In genomic region chr1:174726167-174726879, GRCh38 we compare ENCODE assay signal across 8 cellular contexts.
A peak's percentile ranks its signal among the peaks of the same experiment; 100 is the strongest.
DNase-seq lines count a peak whose midpoint lies in the region; ATAC-seq and TF ChIP-seq lines count a peak whose summit lies in the region.

No MANE protein-coding gene starts in this region.

- no peaks in the 10 kb centered on the region for H3K27me3 Mint-ChIP-seq in nephron (ENCODE audit: low read depth)

- no peak overlapping the region for H3K27ac ChIP-seq in brain microvascular endothelial cell
- no peak overlapping the region for H3K27ac ChIP-seq in uterus

- H3K4me3 ChIP-seq in LNCaP clone FGC (ENCODE audit: low read depth, low read length) (no peak overlapping the region), brain microvascular endothelial cell (ENCODE audit: low read depth, low read length) (no peak overlapping the region), uterus (no peak overlapping the region)

- DNase-seq in ELR (ENCODE audit: low read depth) (peak; percentile 59), LNCaP clone FGC (ENCODE audit: low read depth) (no peak), brain microvascular endothelial cell (no peak), uterus (no peak), NCI-H524 treated with DMSO at 0.1 percent for 48 hours (lab: John Stamatoyannopoulos, UW) (no peak), activated gamma-delta T cell treated with Interleukin-2 at 50 U/mL for 16 hours (no peak)

- no peak overlapping the region for H3K4me3 Mint-ChIP-seq in nephron

- TF ChIP-seq POLR2A in uterus (IDR thresholded peaks at IDR 0.05), result no peak

- H3K36me3 Mint-ChIP-seq in nephron (ENCODE audit: low read depth), result no peaks in the 10 kb centered on the region

- H3K27ac Mint-ChIP-seq in nephron, result no peak overlapping the region

- in situ Hi-C loops in brain microvascular endothelial cell (cut with HindIII; ENCODE audit: low pct_ligation_motif_present, low sequenced_read_pairs), result loop anchor here (25.0 kb wide), 1 partner anchor 464 kb away; no protein-coding TSS in a partner anchor

- H3K27me3 ChIP-seq in brain microvascular endothelial cell (replicated peaks) (no peaks in the 10 kb centered on the region), uterus (no peaks in the 10 kb centered on the region)

- ATAC-seq in GM21717 (IDR thresholded peaks at IDR 0.05; ENCODE audit: unreplicated experiment), result no peak

- TF ChIP-seq CTCF in LNCaP clone FGC (IDR thresholded peaks at IDR 0.05; ENCODE audit: control insufficient read depth, extremely low read depth, insufficient read depth), result peak; percentile 56
- peak; percentile 32 for TF ChIP-seq CTCF in brain microvascular endothelial cell (IDR thresholded peaks at IDR 0.05; ENCODE audit: low read depth, low read length, missing control alignments)
- peak; percentile 42 to 72 (median 48) for TF ChIP-seq CTCF in nephron (IDR thresholded peaks at IDR 0.05; ENCODE audit: unreplicated experiment in 3 of 3)
- peak in 1 of 4 experiments; percentile 22 for TF ChIP-seq CTCF in uterus (IDR thresholded peaks at IDR 0.05)

- H3K36me3 ChIP-seq in brain microvascular endothelial cell (replicated peaks), result no peaks in the 10 kb centered on the region
- H3K36me3 ChIP-seq in uterus, result no peaks in the 10 kb centered on the region

- no peaks in the 10 kb centered on the region for H3K4me1 ChIP-seq in uterus

- no peaks in the 10 kb centered on the region for H3K9me3 ChIP-seq in uterus

- intact Hi-C loops in uterus (cut with DNase I; ENCODE audit: low total_unique reads), result no loop called here

- H3K9me3 Mint-ChIP-seq in nephron, result no peaks in the 10 kb centered on the region

- H3K4me1 Mint-ChIP-seq in nephron, result no peaks in the 10 kb centered on the region
